Comparison of ENCODE assay signal across 8 cellular contexts in genomic region chr4:7194251-7195137, GRCh38. TPM values are rescaled to one million over a fixed set of nuclear protein-coding genes. Genes with fewer than 3 reads are reported as not detected.
DNase-seq lines count a peak whose midpoint lies in the region; ATAC-seq, FAIRE-seq and TF ChIP-seq lines count a peak whose summit lies in the region.

No MANE protein-coding gene starts in this region.

- H3K4me3 ChIP-seq in A549 (no peak overlapping the region), heart right ventricle (peak overlapping the region in 1 of 10 donors; percentile 47)

- no peaks in the 10 kb centered on the region for H3K9me3 Mint-ChIP-seq in activated T-helper 1 cell treated with anti-CD3 and anti-CD28 coated beads, Interleukin-12 subunit alpha, Interleukin-12 subunit beta, Interleukin-2, Interleukin-4 antibody, amounts not matched to agents 30 ng/mL and 10 ng/mL and 1 ng/mL, durations not matched to agents 14 hours and 24 hours and 36 hours

- H3K9me3 ChIP-seq in A549 (no peaks in the 10 kb centered on the region), heart right ventricle (no peaks in the 10 kb centered on the region)

- H3K4me1 ChIP-seq in A549 = peaks cover 17% of the 10 kb centered on the region; the same call in 2 of the 3 replicates
- peaks cover 4 to 18% (median 13%) of the 10 kb centered on the region in 9 donors for H3K4me1 ChIP-seq in heart right ventricle

- no peaks in the 10 kb centered on the region for H3K36me3 Mint-ChIP-seq in activated T-helper 1 cell treated with anti-CD3 and anti-CD28 coated beads, Interleukin-12 subunit alpha, Interleukin-12 subunit beta, Interleukin-2, Interleukin-4 antibody, amounts not matched to agents 30 ng/mL and 10 ng/mL and 1 ng/mL, durations not matched to agents 14 hours and 24 hours and 36 hours (ENCODE audit: low read depth)

- 54% methylated on average over 5 of the region's 6 CpGs for WGBS in A549 (ENCODE audit: missing lambda C conversion rate)
- WGBS in heart right ventricle, 2 donors = 57 to 59% methylated on average over 6 of the region's 6 CpGs

- H3K4me2 ChIP-seq in A549 = peak overlapping the region; percentile 98

- H3K27me3 ChIP-seq in heart right ventricle = peaks cover 7 to 62% (median 43%) of the 10 kb centered on the region in 7 donors

- intact Hi-C loops in heart right ventricle (cut with DNase I) = loop anchor here (2.0 to 10.0 kb wide), 6 partner anchors 102 to 608 kb away; no protein-coding TSS in a partner anchor
- intact Hi-C loops in activated T-helper 1 cell treated with anti-CD3 and anti-CD28 coated beads, Interleukin-12 subunit alpha, Interleukin-12 subunit beta, Interleukin-2, Interleukin-4 antibody, amounts not matched to agents 30 ng/mL and 10 ng/mL and 1 ng/mL, durations not matched to agents 14 hours and 24 hours and 36 hours (cut with micrococcal nuclease) = loop anchor here (5.0 to 10.0 kb wide), 4 partner anchors 140 to 793 kb away; no protein-coding TSS in a partner anchor

- ATAC-seq in A549 (peak; percentile 38 to 77; a peak in 4 of 6 replicates), heart right ventricle (peak in 7 of 8 donors; percentile 13 to 60 (median 40)), GM21576 (IDR thresholded peaks at IDR 0.05; ENCODE audit: unreplicated experiment) (no peak), GM18502 (IDR thresholded peaks at IDR 0.05; ENCODE audit: poor library complexity, unreplicated experiment) (no peak)

- TF ChIP-seq POLR2A in A549 (IDR thresholded peaks at IDR 0.05; ENCODE audit: low read length) = no peak

- no peak for TF ChIP-seq EP300 in A549 (IDR thresholded peaks at IDR 0.05)

- peak; percentile 41 for TF ChIP-seq CTCF in A549 (IDR thresholded peaks at IDR 0.05)
- TF ChIP-seq CTCF in GM12874 (IDR thresholded peaks at IDR 0.05; ENCODE audit: insufficient read depth, low read depth, low read length) = peak; percentile 44
- peak in 8 of 9 donors; percentile 19 to 59 (median 54) for TF ChIP-seq CTCF in heart right ventricle (IDR thresholded peaks at IDR 0.05)

- no peak overlapping the region for H3K4me3 Mint-ChIP-seq in activated T-helper 1 cell treated with anti-CD3 and anti-CD28 coated beads, Interleukin-12 subunit alpha, Interleukin-12 subunit beta, Interleukin-2, Interleukin-4 antibody, amounts not matched to agents 30 ng/mL and 10 ng/mL and 1 ng/mL, durations not matched to agents 14 hours and 24 hours and 36 hours

- peak; percentile 40 to 55 for DNase-seq in A549 (ENCODE audit: low read depth in 1 of 2, low spot score in 1 of 2)
- peak; percentile 53 for DNase-seq in UCSD-AML1 (lab: John Stamatoyannopoulos, UW; ENCODE audit: unreplicated experiment)
- DNase-seq in heart right ventricle = peak in 1 of 2 donors; percentile 43
- DNase-seq in stimulated activated CD4-positive, alpha-beta T cell treated with anti-CD3 and anti-CD28 coated beads, Interleukin-4, amount 100 ng/mL, for 1 hour = peak; percentile 38
- DNase-seq in activated T-helper 1 cell treated with anti-CD3 and anti-CD28 coated beads, Interleukin-12 subunit alpha, Interleukin-12 subunit beta, Interleukin-2, Interleukin-4 antibody, amounts not matched to agents 30 ng/mL and 10 ng/mL and 1 ng/mL, durations not matched to agents 14 hours and 24 hours and 36 hours (ENCODE audit: low spot score) = no peak

- no peaks in the 10 kb centered on the region for H3K36me3 ChIP-seq in heart right ventricle

- H3K4me1 Mint-ChIP-seq in activated T-helper 1 cell treated with anti-CD3 and anti-CD28 coated beads, Interleukin-12 subunit alpha, Interleukin-12 subunit beta, Interleukin-2, Interleukin-4 antibody, amounts not matched to agents 30 ng/mL and 10 ng/mL and 1 ng/mL, durations not matched to agents 14 hours and 24 hours and 36 hours (ENCODE audit: low read depth) = no peaks in the 10 kb centered on the region

- H3K27ac ChIP-seq in A549 = peak overlapping the region in 1 of 2 experiments; percentile 96; a peak in 4 of 6 replicates
- no peak overlapping the region for H3K27ac ChIP-seq in heart right ventricle

- H3K27me3 Mint-ChIP-seq in activated T-helper 1 cell treated with anti-CD3 and anti-CD28 coated beads, Interleukin-12 subunit alpha, Interleukin-12 subunit beta, Interleukin-2, Interleukin-4 antibody, amounts not matched to agents 30 ng/mL and 10 ng/mL and 1 ng/mL, durations not matched to agents 14 hours and 24 hours and 36 hours (ENCODE audit: insufficient read depth) = peaks cover 50% of the 10 kb centered on the region

- TF ChIP-seq RAD21 in A549 (conservative IDR thresholded peaks at IDR 0.05 in 1 of 2, IDR thresholded peaks at IDR 0.05 in 1 of 2) = peak; percentile 53 to 54

- FAIRE-seq in A549 (lab: Jason Lieb, UNC) = no peak

- CTCF ChIA-PET in A549 (lab: Yijun Ruan, JAX) = interaction anchor here (0.7 to 7.4 kb wide), 31 partner anchors 8 to 1003 kb away, joined by 3 to 55 read pairs (median 5); no protein-coding TSS in a partner anchor

- POLR2A ChIA-PET in A549 (lab: Yijun Ruan, JAX) = no interaction called here

- H3K27ac Mint-ChIP-seq in activated T-helper 1 cell treated with anti-CD3 and anti-CD28 coated beads, Interleukin-12 subunit alpha, Interleukin-12 subunit beta, Interleukin-2, Interleukin-4 antibody, amounts not matched to agents 30 ng/mL and 10 ng/mL and 1 ng/mL, durations not matched to agents 14 hours and 24 hours and 36 hours = no peak overlapping the region

TF ChIP-seq in A549, 52 proteins besides CTCF, POLR2A, EP300 and RAD21:
- no peak for TF ChIP-seq PHF8 (IDR thresholded peaks at IDR 0.05; ENCODE audit: borderline replicate concordance, low read depth)
- no peak for TF ChIP-seq CHD2 (IDR thresholded peaks at IDR 0.05; ENCODE audit: low read length, partially characterized antibody)
- TF ChIP-seq GATA3 (IDR thresholded peaks at IDR 0.05; ENCODE audit: borderline replicate concordance) = no peak
- no peak for TF ChIP-seq MAFK (IDR thresholded peaks at IDR 0.05; ENCODE audit: partially characterized antibody)
- TF ChIP-seq FOXS1 (CRISPR knock-in tag; IDR thresholded peaks at IDR 0.05) = no peak
- TF ChIP-seq SMC3 (IDR thresholded peaks at IDR 0.05) = peak; percentile 62; the same call in 2 of the 3 replicates
- no peak for TF ChIP-seq MYC (IDR thresholded peaks at IDR 0.05; ENCODE audit: borderline replicate concordance, low read length)

RNA-seq across cellular contexts. Expression of gene SORCS2, which starts 2.2 kb away (rescaled TPM):
- polyA plus RNA-seq in A549 (2011; rRNA removed) (1.4 and 2.3 TPM in 2 replicates), A549 (2017; fragmentation: RNase III; extraction: RNeasy Plus Mini Kit Qiagen cat#74134 plus additional on column Dnase treatment) (4.3 to 5.1 TPM (median 4.6 TPM) in 3 replicates), heart right ventricle (under 1 TPM; 0.25 to 0.66 TPM)
- 1.5 and 1.8 TPM in 2 replicates for polyA plus RNA-seq in A549 (2012; cell fraction: cytosol; rRNA removed)
- 6.5 and 7.7 TPM in 2 replicates for polyA plus RNA-seq in A549 (2012; cell fraction: nucleus; rRNA removed)
- polyA minus RNA-seq in A549 (2011; rRNA and poly(A)+ RNA removed) = 1.6 and 2.1 TPM in 2 replicates
- 1 to 10 TPM in 9 of 10 donors, under 1 TPM in 1; 0.95 to 5.4 (median 2.6) TPM for total RNA-seq in heart right ventricle
- not detected in 2 replicates for total RNA-seq in activated T-helper 1 cell treated with anti-CD3 and anti-CD28 coated beads, Interleukin-12 subunit alpha, Interleukin-12 subunit beta, Interleukin-2, Interleukin-4 antibody, amounts not matched to agents 30 ng/mL and 10 ng/mL and 1 ng/mL, durations not matched to agents 14 hours and 24 hours and 36 hours

Comparison
In these comparisons a context has a peak if more than half of its experiments do, and no peak if none do; other contexts are left out.
1. ATAC-seq: peak in A549 (2 of 2) and heart right ventricle (7 of 8); none in GM21576 (single experiment) and GM18502 (single experiment).
2. Peak in every context shown above with its lines, with median percentiles within 50 percentile points of each other: CTCF ChIP-seq.